ENCODE assay signal across 1 cellular context in the genomic region with DNA sequence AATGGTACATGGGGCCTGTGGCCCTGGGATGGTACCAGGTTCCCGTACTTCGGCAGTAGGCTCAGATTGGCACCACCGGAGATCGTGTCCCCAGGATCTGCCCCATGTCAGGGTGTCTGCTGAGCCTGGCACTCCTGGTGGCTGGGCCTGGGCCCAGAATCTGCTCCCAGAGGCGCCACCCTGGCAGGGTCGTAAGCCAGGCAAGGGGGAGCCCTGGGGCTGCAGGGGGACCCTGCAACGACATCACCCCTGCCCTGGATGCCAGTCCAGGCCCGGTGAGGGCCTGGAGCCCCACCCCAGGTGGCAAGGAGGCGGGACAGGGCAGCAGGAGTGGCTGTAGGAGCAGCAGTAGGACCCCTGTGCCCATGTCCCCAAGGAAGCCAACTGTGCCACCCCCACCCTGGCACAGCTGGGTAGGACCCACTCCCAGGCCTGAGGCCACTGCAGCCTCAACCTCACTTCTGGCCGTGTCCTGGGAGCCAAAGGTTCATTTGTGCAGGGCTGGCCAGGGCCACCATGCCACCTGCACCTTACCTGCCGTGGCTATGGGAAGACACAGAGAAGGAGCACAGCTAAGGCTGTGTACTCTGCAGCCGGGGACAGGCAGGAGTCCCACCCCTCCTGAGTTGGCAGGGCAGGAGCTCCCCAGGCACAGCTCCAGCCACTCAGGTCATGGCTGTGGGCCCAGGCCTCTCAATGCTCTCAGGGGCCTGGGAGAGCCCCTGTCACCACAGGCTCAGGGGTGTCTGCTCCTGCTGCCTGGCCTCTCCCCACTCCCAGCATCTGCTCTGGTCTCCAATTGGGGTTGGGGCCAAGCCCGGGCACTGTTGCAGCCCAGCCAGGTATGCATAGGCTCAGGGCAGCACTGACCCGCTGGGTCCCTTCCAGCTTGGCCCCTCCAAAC.
TF ChIP-seq lines count a peak whose summit lies in the region.

No MANE protein-coding gene starts in this region.

TF ChIP-seq in HepG2, 621 proteins besides CTCF, POLR2A, EP300 and RAD21:
- TF ChIP-seq ATF4 (CRISPR knock-in tag; IDR thresholded peaks at IDR 0.05): no peak
- no peak for TF ChIP-seq AHDC1 (CRISPR knock-in tag; IDR thresholded peaks at IDR 0.05; ENCODE audit: borderline replicate concordance)
- TF ChIP-seq KDM6A (CRISPR knock-in tag; IDR thresholded peaks at IDR 0.05; ENCODE audit: low read depth): no peak
- no peak for TF ChIP-seq CEBPZ (IDR thresholded peaks at IDR 0.05; ENCODE audit: low read length)
- no peak for TF ChIP-seq ZNF503 (CRISPR knock-in tag; IDR thresholded peaks at IDR 0.05)
